Comparison of ENCODE assay signal across 8 cellular contexts in the genomic region with DNA sequence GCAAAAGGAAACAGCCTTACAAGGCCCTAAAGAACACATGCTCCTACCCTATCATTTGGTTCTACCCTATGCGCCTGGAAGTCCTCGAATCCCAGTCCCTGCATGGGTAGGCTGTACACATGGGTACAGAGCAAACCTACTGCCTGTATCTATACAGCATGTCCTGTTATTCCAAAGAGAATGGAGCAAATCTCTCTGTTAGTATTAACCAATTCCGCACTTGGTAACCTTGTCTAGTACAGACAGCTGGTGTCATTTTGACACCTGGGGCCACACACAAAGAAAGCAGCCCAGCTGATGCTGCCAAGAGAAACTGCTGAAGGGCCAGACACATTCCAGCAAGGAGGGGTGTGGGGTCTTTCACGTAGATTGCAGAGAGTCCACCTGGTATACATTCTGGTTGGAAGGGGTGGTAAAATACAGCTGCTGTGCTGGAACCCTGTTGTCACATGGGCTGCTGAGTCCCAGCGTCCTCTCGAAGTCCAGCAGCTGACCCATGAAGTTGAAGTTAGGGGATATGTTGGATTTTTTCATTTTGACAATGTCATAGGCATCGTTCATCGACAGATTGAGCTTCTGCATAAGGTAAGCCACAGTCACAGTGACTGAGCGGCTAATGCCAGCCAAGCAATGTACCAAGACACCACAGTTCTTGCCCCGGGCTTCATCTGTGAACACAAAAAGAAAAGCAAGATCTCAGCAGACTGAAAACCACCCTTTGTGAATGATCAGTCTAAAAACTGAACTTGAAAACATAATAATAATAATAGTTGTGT. TPM values are rescaled to one million over a fixed set of nuclear protein-coding genes. Genes with fewer than 3 reads are reported as not detected.
DNase-seq lines count a peak whose midpoint lies in the region; ATAC-seq, FAIRE-seq and TF ChIP-seq lines count a peak whose summit lies in the region.
"Had no signal": no experiment of that assay in that cellular context is flagged by ENCODE, and none has a peak within 500 bp of the region (broad histone marks: within the 10 kb centered on the region; RNA-seq: fewer than 3 reads in every experiment).

No MANE protein-coding gene starts in this region.

- peak overlapping the region; percentile 43 for H3K27ac Mint-ChIP-seq in activated B cell treated with CpG ODN at 0.5 μM for 24 hours
- H3K27ac Mint-ChIP-seq in stimulated activated naive B cell treated with anti-CD40 and anti-IgM and Interleukin-4, amounts not matched to agents 10 μg/mL and 1 μg/mL and 100 μg/mL, for 72 hours, result no peak overlapping the region

- H3K27me3 Mint-ChIP-seq in activated B cell treated with CpG ODN at 0.5 μM for 24 hours, result no peaks in the 10 kb centered on the region
- no peaks in the 10 kb centered on the region for H3K27me3 Mint-ChIP-seq in stimulated activated naive B cell treated with anti-CD40 and anti-IgM and Interleukin-4, amounts not matched to agents 10 μg/mL and 1 μg/mL and 100 μg/mL, for 72 hours

- peaks cover 37% of the 10 kb centered on the region for H3K79me2 ChIP-seq in hepatocyte

- 85% methylated on average over 10 of the region's 10 CpGs for WGBS in hepatocyte (ENCODE audit: low lambda C conversion rate, missing lambda C conversion rate)

- no peaks in the 10 kb centered on the region for H3K9me3 Mint-ChIP-seq in activated B cell treated with CpG ODN at 0.5 μM for 24 hours
- H3K9me3 Mint-ChIP-seq in stimulated activated naive B cell treated with anti-CD40 and anti-IgM and Interleukin-4, amounts not matched to agents 10 μg/mL and 1 μg/mL and 100 μg/mL, for 72 hours, result no peaks in the 10 kb centered on the region

- peaks cover 8% of the 10 kb centered on the region for H3K36me3 Mint-ChIP-seq in activated B cell treated with CpG ODN at 0.5 μM for 24 hours (ENCODE audit: low read depth)
- peaks cover 2 to 5% of the 10 kb centered on the region in 2 donors for H3K36me3 Mint-ChIP-seq in stimulated activated naive B cell treated with anti-CD40 and anti-IgM and Interleukin-4, amounts not matched to agents 10 μg/mL and 1 μg/mL and 100 μg/mL, for 72 hours

- H3K4me3 Mint-ChIP-seq in activated B cell treated with CpG ODN at 0.5 μM for 24 hours, result peak overlapping the region; percentile 84
- H3K4me3 Mint-ChIP-seq in stimulated activated naive B cell treated with anti-CD40 and anti-IgM and Interleukin-4, amounts not matched to agents 10 μg/mL and 1 μg/mL and 100 μg/mL, for 72 hours, result peak overlapping the region in 1 of 2 donors; percentile 48

- intact Hi-C loops in activated B cell treated with CpG ODN at 0.5 μM for 24 hours (cut with micrococcal nuclease), result loop anchor here (10.0 kb wide), 1 partner anchor 316 kb away; no protein-coding TSS in a partner anchor

- POLR2A ChIA-PET in activated B cell treated with CpG ODN at 0.5 μM for 24 hours (lab: Charles Lee), result no interaction called here

- H3K9ac ChIP-seq in HUES6 (ENCODE audit: low read length) (peak overlapping the region; percentile 97), skeletal muscle tissue (ENCODE audit: low read depth in 1 of 3, low read length in 3 of 3) (peak overlapping the region in 2 of 3 donors; percentile 26 to 39)

- peak overlapping the region; percentile 24; the same call in 1 of the 2 replicates for H3K27ac ChIP-seq in HUES6 (ENCODE audit: low read depth, low read length)
- no peak overlapping the region for H3K27ac ChIP-seq in hepatocyte
- peak overlapping the region; percentile 26 for H3K27ac ChIP-seq in skeletal muscle tissue (ENCODE audit: low read depth, low read length)

- no peak for FAIRE-seq in RCC 7860 (lab: Jason Lieb, UNC)

- no peak for ATAC-seq in activated B cell treated with CpG ODN at 0.5 μM for 24 hours (ENCODE audit: low read depth)
- no peak for ATAC-seq in GM21619 (IDR thresholded peaks at IDR 0.05; ENCODE audit: unreplicated experiment)
- no peak for ATAC-seq in stimulated activated naive B cell treated with anti-CD40 and anti-IgM and Interleukin-4, amounts not matched to agents 10 μg/mL and 1 μg/mL and 100 μg/mL, for 72 hours (replicated peaks)

- H3K27me3 ChIP-seq in HUES6 (ENCODE audit: control insufficient read depth, insufficient read depth, low read length), result peaks cover 70% of the 10 kb centered on the region
- H3K27me3 ChIP-seq in hepatocyte, result no peaks in the 10 kb centered on the region
- peaks cover 35 to 57% (median 47%) of the 10 kb centered on the region in 3 donors for H3K27me3 ChIP-seq in skeletal muscle tissue (ENCODE audit: control insufficient read depth in 3 of 3, insufficient read depth in 3 of 3, low read length in 3 of 3)

- H3K4me3 ChIP-seq in HUES6 (ENCODE audit: low read depth, low read length) (peak overlapping the region; percentile 77), hepatocyte (no peak overlapping the region), skeletal muscle tissue (ENCODE audit: low read length in 3 of 3) (peak overlapping the region; percentile 30 to 91 (median 39))

- H3K36me3 ChIP-seq in HUES6 (ENCODE audit: control insufficient read depth, insufficient read depth, low read length), result peaks cover 36% of the 10 kb centered on the region
- H3K36me3 ChIP-seq in hepatocyte (replicated peaks; ENCODE audit: insufficient read depth, low read depth), result no peaks in the 10 kb centered on the region
- H3K36me3 ChIP-seq in skeletal muscle tissue (ENCODE audit: control insufficient read depth in 3 of 3, insufficient read depth in 3 of 3, low read length in 3 of 3), result peaks cover 0 to 5% (median 0%) of the 10 kb centered on the region in 3 donors

- DNase-seq in activated B cell treated with CpG ODN at 0.5 μM for 24 hours, result no peak
- no peak for DNase-seq in hepatocyte (ENCODE audit: low spot score)
- no peak for DNase-seq in stimulated activated naive B cell treated with anti-CD40 and anti-IgM and Interleukin-4, amounts not matched to agents 10 μg/mL and 1 μg/mL and 100 μg/mL, for 72 hours
- DNase-seq in RCC 7860 (ENCODE audit: low spot score), result no peak
- DNase-seq: NCI-H446 had no signal

- peaks cover 11% of the 10 kb centered on the region for H4K20me1 ChIP-seq in hepatocyte (ENCODE audit: insufficient read depth, poor library complexity, severe bottlenecking)

- H3K4me1 Mint-ChIP-seq in activated B cell treated with CpG ODN at 0.5 μM for 24 hours, result peaks cover 74% of the 10 kb centered on the region
- peaks cover 52 to 74% of the 10 kb centered on the region in 2 donors for H3K4me1 Mint-ChIP-seq in stimulated activated naive B cell treated with anti-CD40 and anti-IgM and Interleukin-4, amounts not matched to agents 10 μg/mL and 1 μg/mL and 100 μg/mL, for 72 hours

- CTCF ChIA-PET in activated B cell treated with CpG ODN at 0.5 μM for 24 hours (lab: Charles Lee), result interaction anchor here (0.6 to 1.6 kb wide), 2 partner anchors 9 to 297 kb away, joined by 3 read pairs; no protein-coding TSS in a partner anchor

- peak overlapping the region; percentile 78 for H3K4me2 ChIP-seq in hepatocyte

- no peaks in the 10 kb centered on the region for H3K9me3 ChIP-seq in HUES6 (ENCODE audit: control insufficient read depth, insufficient read depth, low read depth, low read length)
- H3K9me3 ChIP-seq in hepatocyte (ENCODE audit: low read depth), result no peaks in the 10 kb centered on the region
- H3K9me3 ChIP-seq in skeletal muscle tissue (ENCODE audit: control insufficient read depth in 3 of 3, low read length in 3 of 3), result no peaks in the 10 kb centered on the region

- no peak overlapping the region for H2AFZ ChIP-seq in hepatocyte

- H3K4me1 ChIP-seq in HUES6 (ENCODE audit: control insufficient read depth, insufficient read depth, low read length), result peaks cover 56% of the 10 kb centered on the region
- H3K4me1 ChIP-seq in hepatocyte (ENCODE audit: insufficient read depth), result no peaks in the 10 kb centered on the region
- peaks cover 41 to 53% (median 41%) of the 10 kb centered on the region in 3 donors for H3K4me1 ChIP-seq in skeletal muscle tissue (ENCODE audit: control insufficient read depth in 3 of 3, insufficient read depth in 3 of 3, low read length in 3 of 3)

- H3K9me2 ChIP-seq in hepatocyte (replicated peaks; ENCODE audit: insufficient read depth), result no peaks in the 10 kb centered on the region

- TF ChIP-seq CTCF in activated B cell treated with CpG ODN at 0.5 μM for 24 hours (IDR thresholded peaks at IDR 0.05) (no peak), hepatocyte (IDR thresholded peaks at IDR 0.05; ENCODE audit: poor library complexity) (no peak)

RNA-seq across cellular contexts. Expression of gene DUSP6, which starts 3.2 kb away (rescaled TPM):
- 1.6 and 1.8 TPM in 2 replicates for total RNA-seq in activated B cell treated with CpG ODN at 0.5 μM for 24 hours
- total RNA-seq in hepatocyte, result 52.5 and 55.4 TPM in 2 replicates
- 41.5 and 51.8 TPM in 2 replicates for polyA plus RNA-seq in hepatocyte
- 44.9 TPM for total RNA-seq in skeletal muscle tissue

Comparison
In these comparisons a context has a peak if more than half of its experiments do, and no peak if none do; other contexts are left out.
1. RNA of gene DUSP6, which starts 3.2 kb away (total RNA-seq): 52.5 to 55.4 TPM in hepatocyte and 44.9 TPM in skeletal muscle tissue (single experiment); 1.6 to 1.8 TPM in activated B cell treated with CpG ODN at 0.5 μM for 24 hours; every median in the first group is over 10 times any median in the second.